In the genomic region with DNA sequence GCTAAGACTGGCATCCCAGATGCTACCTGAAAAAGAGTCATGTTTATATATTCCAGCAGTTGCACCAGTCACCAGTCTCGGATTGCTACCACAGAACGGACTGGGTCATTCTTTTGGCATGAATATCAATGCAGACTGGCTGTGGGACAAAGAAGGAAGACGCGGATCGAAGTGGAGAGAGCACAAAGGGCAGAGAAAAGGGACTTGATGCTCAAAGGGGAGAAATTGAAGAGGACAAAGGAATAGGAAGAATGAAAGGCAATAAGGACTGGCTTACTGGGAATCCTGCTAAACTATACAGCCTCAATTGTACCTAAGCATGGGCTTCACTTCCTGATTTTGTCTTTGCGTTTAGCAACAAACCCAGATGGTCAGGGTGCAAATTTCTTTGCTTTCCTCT, we compare ENCODE assay signal across 25 cellular contexts. TPM values are rescaled to one million over a fixed set of nuclear protein-coding genes. Genes with fewer than 3 reads are reported as not detected.
"Had no signal": no experiment of that assay in that cellular context is flagged by ENCODE, and none has a peak within 500 bp of the region (broad histone marks: within the 10 kb centered on the region; RNA-seq: fewer than 3 reads in every experiment).

No MANE protein-coding gene starts in this region.

- H3K27me3 Mint-ChIP-seq: IgD-negative memory B cell had no signal

- H3K27ac ChIP-seq: KMS-11, RWPE1 had no signal

- H3K4me2 ChIP-seq: KMS-11, SK-N-SH had no signal

- H3K4me3 Mint-ChIP-seq: IgD-negative memory B cell, T-cell had no signal

- ATAC-seq: HepG2, K562, Panc1, PC-3, T-cell had no signal

- H3K4me3 ChIP-seq: K562 had no signal

- H3K27ac Mint-ChIP-seq: IgD-negative memory B cell, T-cell had no signal

- H3K9me3 Mint-ChIP-seq: T-cell had no signal

- H3K9me3 ChIP-seq: SK-N-SH had no signal

- H3K9ac ChIP-seq: KMS-11, SK-N-SH had no signal

- H3K36me3 Mint-ChIP-seq: T-cell had no signal

- DNase-seq: Kasumi-1, NCI-H1048, NCI-H1105, NCI-H1417, NCI-H146, NCI-H1694 treated with DMSO at 0.1 percent for 48 hours, NCI-H1930, NCI-H2081, NCI-H2107, NCI-H2171 treated with DMSO at 0.1 percent for 48 hours, NCI-H2227 treated with DMSO at 0.1 percent for 48 hours, NCI-H524, NCI-H526 treated with DMSO at 0.1 percent for 48 hours, NCI-H774, PC-3, SHP77, SK-N-SH, SW 1271, T-cell had no signal

RNA-seq across cellular contexts. Expression of a gene that starts 24.5 kb away (rescaled TPM):
- total RNA-seq: HepG2, K562, PC-3 had no signal
- polyA plus RNA-seq: HepG2, SK-N-SH had no signal
